Comparison of ENCODE assay signal across 1 cellular context in the genomic region with DNA sequence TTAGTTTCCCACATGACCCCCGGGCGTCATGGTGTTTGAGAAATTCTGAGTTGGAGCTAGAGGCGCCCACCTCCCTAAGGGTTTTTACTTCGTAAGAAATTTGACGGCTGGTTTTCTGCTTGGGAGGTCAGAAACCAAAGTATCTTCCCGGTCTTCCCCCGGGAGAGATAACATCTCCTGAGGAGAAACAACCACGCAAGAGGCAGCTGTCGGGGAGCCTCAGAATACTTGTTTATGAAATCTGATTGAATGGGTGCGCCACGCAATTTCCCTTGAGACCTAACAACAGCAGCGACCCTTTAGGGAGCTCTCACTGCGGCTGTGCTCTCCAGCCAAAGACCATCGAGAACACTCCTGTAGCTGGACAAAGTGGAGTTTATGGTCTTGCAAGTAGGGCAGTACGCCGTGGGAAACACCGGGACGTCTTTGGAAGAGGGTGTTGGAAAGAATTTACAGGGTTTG.
TF ChIP-seq lines count a peak whose summit lies in the region.

No MANE protein-coding gene starts in this region.

TF ChIP-seq in A549, 52 proteins besides CTCF, POLR2A, EP300 and RAD21 (continued from another document):
- TF ChIP-seq FOSL2 (IDR thresholded peaks at IDR 0.05) = no peak
- TF ChIP-seq FOSL2 (CRISPR knock-in tag; IDR thresholded peaks at IDR 0.05) = no peak
